In the genomic region with DNA sequence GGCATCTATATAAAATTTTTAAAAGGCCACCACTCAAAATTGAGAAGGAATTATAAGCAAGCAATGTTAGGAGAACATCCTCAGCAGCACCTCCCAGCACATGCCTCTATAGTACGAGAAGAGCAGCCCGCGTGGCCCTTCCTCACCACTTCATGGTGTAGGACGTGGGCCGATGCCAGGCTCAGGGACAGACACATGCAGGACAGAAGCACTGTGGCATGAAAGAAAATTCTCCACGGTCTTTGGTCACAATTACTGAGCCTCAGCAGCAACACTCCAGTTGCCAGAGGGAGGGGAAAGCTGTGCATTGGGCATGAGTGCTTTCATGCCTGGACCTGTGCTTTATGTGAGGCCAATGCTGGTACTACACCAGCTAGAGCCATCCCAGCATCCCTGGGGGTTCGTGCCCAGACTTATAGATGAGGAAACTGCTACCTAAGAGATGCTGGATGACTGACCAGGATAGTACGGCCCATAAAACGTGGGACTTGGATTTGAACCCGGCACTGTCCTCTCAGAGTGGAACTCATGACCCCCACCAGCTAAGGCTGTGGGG, we compare ENCODE assay signal across 1 cellular context.
TF ChIP-seq lines count a peak whose summit lies in the region.

No MANE protein-coding gene starts in this region.

TF ChIP-seq in SK-N-SH treated with all-trans-retinoic acid at 6 μM for 48 hours, 23 proteins besides CTCF, POLR2A, EP300 and RAD21 (continued from another document):
- TF ChIP-seq, protein P1, sequence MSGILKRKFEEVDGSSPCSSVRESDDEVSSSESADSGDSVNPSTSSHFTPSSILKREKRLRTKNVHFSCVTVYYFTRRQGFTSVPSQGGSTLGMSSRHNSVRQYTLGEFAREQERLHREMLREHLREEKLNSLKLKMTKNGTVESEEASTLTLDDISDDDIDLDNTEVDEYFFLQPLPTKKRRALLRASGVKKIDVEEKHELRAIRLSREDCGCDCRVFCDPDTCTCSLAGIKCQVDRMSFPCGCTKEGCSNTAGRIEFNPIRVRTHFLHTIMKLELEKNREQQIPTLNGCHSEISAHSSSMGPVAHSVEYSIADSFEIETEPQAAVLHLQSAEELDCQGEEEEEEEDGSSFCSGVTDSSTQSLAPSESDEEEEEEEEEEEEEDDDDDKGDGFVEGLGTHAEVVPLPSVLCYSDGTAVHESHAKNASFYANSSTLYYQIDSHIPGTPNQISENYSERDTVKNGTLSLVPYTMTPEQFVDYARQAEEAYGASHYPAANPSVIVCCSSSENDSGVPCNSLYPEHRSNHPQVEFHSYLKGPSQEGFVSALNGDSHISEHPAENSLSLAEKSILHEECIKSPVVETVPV (CRISPR knock-in tag; IDR thresholded peaks at IDR 0.05): no peak
- no peak for TF ChIP-seq GLIS3 (CRISPR knock-in tag; IDR thresholded peaks at IDR 0.05)
- TF ChIP-seq BACH2 (CRISPR knock-in tag; IDR thresholded peaks at IDR 0.05; ENCODE audit: borderline replicate concordance): no peak
- no peak for TF ChIP-seq ARNTL (CRISPR knock-in tag; IDR thresholded peaks at IDR 0.05; ENCODE audit: borderline replicate concordance, low read depth)
- no peak for TF ChIP-seq CSDC2 (CRISPR knock-in tag; IDR thresholded peaks at IDR 0.05)
- no peak for TF ChIP-seq ZNF70 (CRISPR knock-in tag; IDR thresholded peaks at IDR 0.05)
- no peak for TF ChIP-seq ZNF8 (CRISPR knock-in tag; IDR thresholded peaks at IDR 0.05)
- TF ChIP-seq ISL1 (CRISPR knock-in tag; IDR thresholded peaks at IDR 0.05): no peak
- TF ChIP-seq PPARA (CRISPR knock-in tag; IDR thresholded peaks at IDR 0.05; ENCODE audit: borderline replicate concordance): no peak
- no peak for TF ChIP-seq RARB (CRISPR knock-in tag; IDR thresholded peaks at IDR 0.05)
- no peak for TF ChIP-seq ZFP30 (CRISPR knock-in tag; IDR thresholded peaks at IDR 0.05)
- no peak for TF ChIP-seq OSR1 (CRISPR knock-in tag; IDR thresholded peaks at IDR 0.05)
